15 cellular contexts compared by ENCODE assay signal in the genomic region with DNA sequence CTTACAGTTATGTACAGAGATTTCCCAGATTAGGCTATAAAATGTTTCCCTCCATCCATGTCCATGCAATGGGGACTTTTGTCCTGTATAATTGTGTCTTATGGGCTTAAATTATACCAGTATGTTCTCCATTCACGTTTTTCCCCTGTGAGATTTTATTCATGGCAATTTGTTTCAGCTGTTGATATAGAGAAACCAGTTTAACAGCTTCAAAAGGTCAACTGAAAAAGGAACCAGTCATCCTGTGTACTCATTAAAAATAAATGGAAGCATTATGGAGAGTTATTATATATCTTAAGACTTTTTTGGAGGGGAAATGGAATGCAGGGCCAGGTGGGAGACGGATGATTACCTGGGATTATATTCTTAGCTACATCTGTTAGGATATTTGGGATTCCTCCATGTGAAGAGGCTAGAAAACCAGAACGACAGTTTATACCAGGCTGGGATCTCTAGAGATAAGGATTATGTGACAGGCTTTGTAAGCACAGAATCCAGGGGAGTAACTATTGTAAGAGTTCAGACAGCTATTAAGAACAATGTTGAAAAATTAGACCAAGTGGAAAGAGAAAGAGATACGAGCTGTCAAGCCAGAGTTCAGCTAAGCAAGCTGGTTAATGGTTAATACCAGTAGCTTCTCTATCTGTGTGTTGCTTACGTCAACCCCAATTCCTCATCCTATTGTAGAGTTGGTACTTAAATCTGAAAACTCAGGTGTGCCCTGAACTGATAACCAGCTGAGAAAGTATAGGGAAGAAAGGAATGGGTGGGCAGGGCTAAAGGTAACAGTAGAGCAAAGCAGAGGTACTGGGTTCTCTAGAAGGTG. TPM values are rescaled to one million over a fixed set of nuclear protein-coding genes. Genes with fewer than 3 reads are reported as not detected.
DNase-seq lines count a peak whose midpoint lies in the region; ATAC-seq and TF ChIP-seq lines count a peak whose summit lies in the region.
"Had no signal": no experiment of that assay in that cellular context is flagged by ENCODE, and none has a peak within 500 bp of the region (broad histone marks: within the 10 kb centered on the region; RNA-seq: fewer than 3 reads in every experiment).

No MANE protein-coding gene starts in this region.

- H3K9me3 Mint-ChIP-seq in GM23338: no peaks in the 10 kb centered on the region
- no peaks in the 10 kb centered on the region for H3K9me3 Mint-ChIP-seq in mesothelial cell of epicardium
- H3K9me3 Mint-ChIP-seq: T-helper 1 cell treated with Interleukin-12 subunit alpha and Interleukin-12 subunit beta and Interleukin-4 antibody, amounts not matched to agents 30 μg/mL and 1 μg/mL, for 36 hours had no signal

- peak; percentile 70 for ATAC-seq in GM18517 (IDR thresholded peaks at IDR 0.05; ENCODE audit: unreplicated experiment)
- no peak for ATAC-seq in GM23338
- ATAC-seq: activated CD8-positive, alpha-beta memory T cell treated with anti-CD3 and anti-CD28 coated beads, Interleukin-2, amount 10 ng/mL, durations not matched to agents 7 days and 5 days had no signal

- H3K79me2 ChIP-seq in GM23338 (replicated peaks; ENCODE audit: insufficient read depth): no peaks in the 10 kb centered on the region

- peaks cover 31% of the 10 kb centered on the region for H3K4me1 ChIP-seq in GM23338 (ENCODE audit: insufficient read depth)
- H3K4me1 ChIP-seq: ascending aorta had no signal

- no peak overlapping the region for H3K4me3 Mint-ChIP-seq in GM23338
- no peak overlapping the region for H3K4me3 Mint-ChIP-seq in mesothelial cell of epicardium
- H3K4me3 Mint-ChIP-seq: activated CD8-positive, alpha-beta memory T cell treated with anti-CD3 and anti-CD28 coated beads, Interleukin-2, amount 10 ng/mL, durations not matched to agents 7 days and 5 days; immature natural killer cell; T-helper 1 cell treated with Interleukin-12 subunit alpha and Interleukin-12 subunit beta and Interleukin-4 antibody, amounts not matched to agents 30 μg/mL and 1 μg/mL, for 36 hours had no signal

- no peaks in the 10 kb centered on the region for H3K27me3 ChIP-seq in GM23338 (ENCODE audit: insufficient read depth)
- H3K27me3 ChIP-seq: ascending aorta had no signal

- H3K4me2 ChIP-seq in GM23338: 0 out of 2 replicates have a peak overlapping the region, but pooled peaks have one; percentile 31

- H3K4me3 ChIP-seq in GM23338: no peak overlapping the region
- H3K4me3 ChIP-seq: ascending aorta, thoracic aorta had no signal

- no peak overlapping the region for H3K27ac ChIP-seq in GM23338 (ENCODE audit: low read depth)
- H3K27ac ChIP-seq: ascending aorta, thoracic aorta had no signal

- DNase-seq in GM23338 (ENCODE audit: low spot score) (no peak), HT-29 (ENCODE audit: low spot score) (peak; percentile 59), mesothelial cell of epicardium (ENCODE audit: low spot score in 2 of 2, unreplicated experiment in 2 of 2) (no peak), iPS-NIHi11 (ENCODE audit: low spot score) (no peak), SIG-M5 (lab: John Stamatoyannopoulos, UW) (no peak), SK-N-DZ (ENCODE audit: low spot score) (no peak)
- DNase-seq in activated CD4-positive, CD25-positive, alpha-beta regulatory T cell treated with anti-CD3 and anti-CD28 coated beads, Interleukin-2, amount 50 U/mL, for 72 hours: no peak
- DNase-seq: activated CD8-positive, alpha-beta memory T cell treated with anti-CD3 and anti-CD28 coated beads, Interleukin-2, amount 10 ng/mL, durations not matched to agents 7 days and 5 days; C1 segment of cervical spinal cord; immature natural killer cell; stimulated activated CD4-positive, alpha-beta T cell treated with anti-CD3 and anti-CD28 coated beads, Interleukin-4, amount 100 ng/mL, for 4 hours had no signal

- H2AFZ ChIP-seq in GM23338: no peak overlapping the region

- H3F3A ChIP-seq in GM23338 (replicated peaks; ENCODE audit: low read depth): no peaks in the 10 kb centered on the region

- TF ChIP-seq CTCF in GM23338 (conservative IDR thresholded peaks at IDR 0.05; ENCODE audit: low read depth in 2 of 2) (no peak), mesothelial cell of epicardium (IDR thresholded peaks at IDR 0.05; ENCODE audit: unreplicated experiment) (no peak)

- no peaks in the 10 kb centered on the region for H3K36me3 ChIP-seq in GM23338 (ENCODE audit: insufficient read depth)
- H3K36me3 ChIP-seq: ascending aorta, thoracic aorta had no signal

- H4K20me1 ChIP-seq in GM23338 (replicated peaks; ENCODE audit: insufficient read depth): no peaks in the 10 kb centered on the region

- peaks cover 37% of the 10 kb centered on the region for H3K4me1 Mint-ChIP-seq in GM23338
- H3K4me1 Mint-ChIP-seq in mesothelial cell of epicardium: peaks cover 46% of the 10 kb centered on the region
- H3K4me1 Mint-ChIP-seq: immature natural killer cell had no signal

- H3K27me3 Mint-ChIP-seq in GM23338 (ENCODE audit: insufficient read depth, low read depth, poor library complexity) (peaks cover 8% of the 10 kb centered on the region), mesothelial cell of epicardium (ENCODE audit: low read depth) (no peaks in the 10 kb centered on the region)

- H3K36me3 Mint-ChIP-seq in GM23338 (ENCODE audit: low read depth) (no peaks in the 10 kb centered on the region), mesothelial cell of epicardium (no peaks in the 10 kb centered on the region)
- H3K36me3 Mint-ChIP-seq: activated CD8-positive, alpha-beta memory T cell treated with anti-CD3 and anti-CD28 coated beads, Interleukin-2, amount 10 ng/mL, durations not matched to agents 7 days and 5 days; immature natural killer cell had no signal

- no peaks in the 10 kb centered on the region for H3K9me2 ChIP-seq in GM23338 (ENCODE audit: insufficient read depth)

- no peak overlapping the region for H3K27ac Mint-ChIP-seq in GM23338
- H3K27ac Mint-ChIP-seq in mesothelial cell of epicardium: peak overlapping the region; percentile 86
- H3K27ac Mint-ChIP-seq: activated CD8-positive, alpha-beta memory T cell treated with anti-CD3 and anti-CD28 coated beads, Interleukin-2, amount 10 ng/mL, durations not matched to agents 7 days and 5 days; immature natural killer cell; T-helper 1 cell treated with Interleukin-12 subunit alpha and Interleukin-12 subunit beta and Interleukin-4 antibody, amounts not matched to agents 30 μg/mL and 1 μg/mL, for 36 hours had no signal

RNA-seq across cellular contexts. Expression of a gene that starts 12.4 kb away (rescaled TPM):
- total RNA-seq in GM23338 (2014; rRNA removed; shearing (Covaris generic)): 30.4 and 32.0 TPM in 2 replicates
- 5.2 and 5.4 TPM in 2 replicates for polyA plus RNA-seq in GM23338 (2016; fragmentation: Nextera tagmentation; extraction: Ambion mirVana)
- 1.3 and 1.8 TPM in 2 replicates for total RNA-seq in HT-29 (2014; rRNA removed; shearing (Covaris generic))
- total RNA-seq in mesothelial cell of epicardium: 20.3 to 21.8 TPM (median 20.6 TPM) in 3 replicates
- 5.4 and 6.7 TPM in 2 replicates for polyA plus RNA-seq in SK-N-DZ (2014; cell fraction: cytosol; rRNA removed)
- 5.3 and 5.4 TPM in 2 replicates for polyA plus RNA-seq in SK-N-DZ (2014; cell fraction: nucleus; rRNA removed)
- polyA plus RNA-seq: immature natural killer cell had no signal

RNA-seq across cellular contexts. Expression of a gene that starts 51.3 kb away (rescaled TPM):
- total RNA-seq in GM23338 (2014; rRNA removed; shearing (Covaris generic)): 816 and 885 TPM in 2 replicates
- polyA plus RNA-seq in GM23338 (2016; fragmentation: Nextera tagmentation; extraction: Ambion mirVana): 612 and 652 TPM in 2 replicates
- 59.1 and 60.3 TPM in 2 replicates for total RNA-seq in HT-29 (2014; rRNA removed; shearing (Covaris generic))
- 142 to 151 TPM (median 149 TPM) in 3 replicates for total RNA-seq in mesothelial cell of epicardium
- 193 and 200 TPM in 2 replicates for polyA plus RNA-seq in SK-N-DZ (2014; cell fraction: cytosol; rRNA removed)
- polyA plus RNA-seq in SK-N-DZ (2014; cell fraction: nucleus; rRNA removed): 90.9 and 154 TPM in 2 replicates
